1 cellular context compared by ENCODE assay signal in genomic region chr22:19717691-19718254, GRCh38.
A peak's percentile ranks its signal among the peaks of the same experiment; 100 is the strongest.
TF ChIP-seq lines count a peak whose summit lies in the region.

No MANE protein-coding gene starts in this region.

TF ChIP-seq in HepG2, 621 proteins besides CTCF, POLR2A, EP300 and RAD21 (continued from another document):
- TF ChIP-seq, protein P1, sequence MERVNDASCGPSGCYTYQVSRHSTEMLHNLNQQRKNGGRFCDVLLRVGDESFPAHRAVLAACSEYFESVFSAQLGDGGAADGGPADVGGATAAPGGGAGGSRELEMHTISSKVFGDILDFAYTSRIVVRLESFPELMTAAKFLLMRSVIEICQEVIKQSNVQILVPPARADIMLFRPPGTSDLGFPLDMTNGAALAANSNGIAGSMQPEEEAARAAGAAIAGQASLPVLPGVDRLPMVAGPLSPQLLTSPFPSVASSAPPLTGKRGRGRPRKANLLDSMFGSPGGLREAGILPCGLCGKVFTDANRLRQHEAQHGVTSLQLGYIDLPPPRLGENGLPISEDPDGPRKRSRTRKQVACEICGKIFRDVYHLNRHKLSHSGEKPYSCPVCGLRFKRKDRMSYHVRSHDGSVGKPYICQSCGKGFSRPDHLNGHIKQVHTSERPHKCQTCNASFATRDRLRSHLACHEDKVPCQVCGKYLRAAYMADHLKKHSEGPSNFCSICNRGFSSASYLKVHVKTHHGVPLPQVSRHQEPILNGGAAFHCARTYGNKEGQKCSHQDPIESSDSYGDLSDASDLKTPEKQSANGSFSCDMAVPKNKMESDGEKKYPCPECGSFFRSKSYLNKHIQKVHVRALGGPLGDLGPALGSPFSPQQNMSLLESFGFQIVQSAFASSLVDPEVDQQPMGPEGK (CRISPR knock-in tag; IDR thresholded peaks at IDR 0.05), result 0 out of 2 replicates have a peak, but pooled peaks have one; percentile 24
- TF ChIP-seq, protein P2, sequence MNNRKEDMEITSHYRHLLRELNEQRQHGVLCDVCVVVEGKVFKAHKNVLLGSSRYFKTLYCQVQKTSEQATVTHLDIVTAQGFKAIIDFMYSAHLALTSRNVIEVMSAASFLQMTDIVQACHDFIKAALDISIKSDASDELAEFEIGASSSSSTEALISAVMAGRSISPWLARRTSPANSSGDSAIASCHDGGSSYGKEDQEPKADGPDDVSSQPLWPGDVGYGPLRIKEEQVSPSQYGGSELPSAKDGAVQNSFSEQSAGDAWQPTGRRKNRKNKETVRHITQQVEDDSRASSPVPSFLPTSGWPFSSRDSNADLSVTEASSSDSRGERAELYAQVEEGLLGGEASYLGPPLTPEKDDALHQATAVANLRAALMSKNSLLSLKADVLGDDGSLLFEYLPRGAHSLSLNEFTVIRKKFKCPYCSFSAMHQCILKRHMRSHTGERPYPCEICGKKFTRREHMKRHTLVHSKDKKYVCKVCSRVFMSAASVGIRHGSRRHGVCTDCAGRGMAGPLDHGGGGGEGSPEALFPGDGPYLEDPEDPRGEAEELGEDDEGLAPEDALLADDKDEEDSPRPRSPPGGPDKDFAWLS (CRISPR knock-in tag; IDR thresholded peaks at IDR 0.05; ENCODE audit: borderline replicate concordance), result 0 out of 2 replicates have a peak, but pooled peaks have one; percentile 58
- TF ChIP-seq, protein P3, sequence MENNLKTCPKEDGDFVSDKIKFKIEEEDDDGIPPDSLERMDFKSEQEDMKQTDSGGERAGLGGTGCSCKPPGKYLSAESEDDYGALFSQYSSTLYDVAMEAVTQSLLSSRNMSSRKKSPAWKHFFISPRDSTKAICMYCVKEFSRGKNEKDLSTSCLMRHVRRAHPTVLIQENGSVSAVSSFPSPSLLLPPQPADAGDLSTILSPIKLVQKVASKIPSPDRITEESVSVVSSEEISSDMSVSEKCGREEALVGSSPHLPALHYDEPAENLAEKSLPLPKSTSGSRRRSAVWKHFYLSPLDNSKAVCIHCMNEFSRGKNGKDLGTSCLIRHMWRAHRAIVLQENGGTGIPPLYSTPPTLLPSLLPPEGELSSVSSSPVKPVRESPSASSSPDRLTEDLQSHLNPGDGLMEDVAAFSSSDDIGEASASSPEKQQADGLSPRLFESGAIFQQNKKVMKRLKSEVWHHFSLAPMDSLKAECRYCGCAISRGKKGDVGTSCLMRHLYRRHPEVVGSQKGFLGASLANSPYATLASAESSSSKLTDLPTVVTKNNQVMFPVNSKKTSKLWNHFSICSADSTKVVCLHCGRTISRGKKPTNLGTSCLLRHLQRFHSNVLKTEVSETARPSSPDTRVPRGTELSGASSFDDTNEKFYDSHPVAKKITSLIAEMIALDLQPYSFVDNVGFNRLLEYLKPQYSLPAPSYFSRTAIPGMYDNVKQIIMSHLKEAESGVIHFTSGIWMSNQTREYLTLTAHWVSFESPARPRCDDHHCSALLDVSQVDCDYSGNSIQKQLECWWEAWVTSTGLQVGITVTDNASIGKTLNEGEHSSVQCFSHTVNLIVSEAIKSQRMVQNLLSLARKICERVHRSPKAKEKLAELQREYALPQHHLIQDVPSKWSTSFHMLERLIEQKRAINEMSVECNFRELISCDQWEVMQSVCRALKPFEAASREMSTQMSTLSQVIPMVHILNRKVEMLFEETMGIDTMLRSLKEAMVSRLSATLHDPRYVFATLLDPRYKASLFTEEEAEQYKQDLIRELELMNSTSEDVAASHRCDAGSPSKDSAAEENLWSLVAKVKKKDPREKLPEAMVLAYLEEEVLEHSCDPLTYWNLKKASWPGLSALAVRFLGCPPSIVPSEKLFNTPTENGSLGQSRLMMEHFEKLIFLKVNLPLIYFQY (CRISPR knock-in tag; IDR thresholded peaks at IDR 0.05; ENCODE audit: borderline replicate concordance), result peak; percentile 75
- no peak for TF ChIP-seq ZBTB7B (CRISPR knock-in tag; IDR thresholded peaks at IDR 0.05)
- TF ChIP-seq ZGPAT (CRISPR knock-in tag; IDR thresholded peaks at IDR 0.05), result 0 out of 2 replicates have a peak, but pooled peaks have one; percentile 16
- peak; percentile 79 for TF ChIP-seq STAG1 (CRISPR knock-in tag; IDR thresholded peaks at IDR 0.05)
- peak; percentile 47 for TF ChIP-seq SP5 (CRISPR knock-in tag; IDR thresholded peaks at IDR 0.05; ENCODE audit: borderline replicate concordance, low read depth)
- peak; percentile 67; the same call in 1 of the 2 replicates for TF ChIP-seq TFDP1 (CRISPR knock-in tag; IDR thresholded peaks at IDR 0.05; ENCODE audit: borderline replicate concordance)
- no peak for TF ChIP-seq ZNF33A (CRISPR knock-in tag; IDR thresholded peaks at IDR 0.05; ENCODE audit: borderline replicate concordance)
- TF ChIP-seq CREM (IDR thresholded peaks at IDR 0.05), result no peak
- no peak for TF ChIP-seq CREM (CRISPR knock-in tag; IDR thresholded peaks at IDR 0.05)
- no peak for TF ChIP-seq RARG (CRISPR knock-in tag; IDR thresholded peaks at IDR 0.05; ENCODE audit: low read depth)
- TF ChIP-seq, protein P4, sequence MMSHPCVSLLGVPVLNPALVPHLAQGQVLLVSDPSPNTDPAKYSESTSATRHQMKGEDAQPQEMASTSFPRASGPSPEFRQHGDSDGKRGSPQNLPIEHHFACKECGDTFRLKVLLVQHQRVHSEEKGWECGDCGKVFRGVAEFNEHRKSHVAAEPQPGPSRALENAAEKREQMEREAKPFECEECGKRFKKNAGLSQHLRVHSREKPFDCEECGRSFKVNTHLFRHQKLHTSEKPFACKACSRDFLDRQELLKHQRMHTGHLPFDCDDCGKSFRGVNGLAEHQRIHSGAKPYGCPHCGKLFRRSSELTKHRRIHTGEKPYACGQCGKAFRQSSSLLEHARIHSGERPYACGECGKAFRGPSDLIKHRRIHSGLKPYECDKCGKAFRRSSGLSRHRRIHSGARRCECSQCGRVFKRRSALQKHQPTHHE (CRISPR knock-in tag; IDR thresholded peaks at IDR 0.05; ENCODE audit: borderline replicate concordance), result no peak
- TF ChIP-seq IKZF4 (CRISPR knock-in tag; IDR thresholded peaks at IDR 0.05; ENCODE audit: borderline replicate concordance, low read depth, not compliant biosample characterization), result peak; percentile 53
- peak; percentile 72; the same call in 1 of the 2 replicates for TF ChIP-seq ZNF777 (CRISPR knock-in tag; IDR thresholded peaks at IDR 0.05)
- peak; percentile 43 for TF ChIP-seq XRCC5 (optimal IDR thresholded peaks at IDR 0.05; ENCODE audit: low read length)
- TF ChIP-seq ZFP91 (CRISPR knock-in tag; IDR thresholded peaks at IDR 0.05; ENCODE audit: borderline replicate concordance), result peak; percentile 24; the same call in 1 of the 2 replicates
